In genomic region chr1:3450983-3451382, GRCh38 we compare ENCODE assay signal across 27 cellular contexts. TPM values are rescaled to one million over a fixed set of nuclear protein-coding genes. Genes with fewer than 3 reads are reported as not detected.
DNase-seq lines count a peak whose midpoint lies in the region; FAIRE-seq and TF ChIP-seq lines count a peak whose summit lies in the region.
"Had no signal": no experiment of that assay in that cellular context is flagged by ENCODE, and none has a peak within 500 bp of the region (broad histone marks: within the 10 kb centered on the region; RNA-seq: fewer than 3 reads in every experiment).

No MANE protein-coding gene starts in this region.

- H3K27ac Mint-ChIP-seq in chondrocyte (ENCODE audit: unreplicated experiment) (no peak overlapping the region), progenitor cell of endocrine pancreas (no peak overlapping the region)
- H3K27ac Mint-ChIP-seq: CD14-positive monocyte; CD4-positive, alpha-beta memory T cell; CD4-positive, CD25-positive, alpha-beta regulatory T cell; CD8-positive, alpha-beta memory T cell had no signal

- H3K9me3 ChIP-seq in kidney (ENCODE audit: control insufficient read depth in 1 of 2, low read length in 2 of 2) (peaks cover 2% of the 10 kb centered on the region in 2 donors), neuronal stem cell (replicated peaks in 1 of 2; ENCODE audit: control insufficient read depth in 2 of 2, insufficient read depth in 1 of 2, low read depth in 1 of 2, low read length in 2 of 2) (no peaks in the 10 kb centered on the region)
- H3K9me3 ChIP-seq: BE2C had no signal

- peak; percentile 65 for DNase-seq in chondrocyte (ENCODE audit: low spot score)
- DNase-seq in kidney: peak; percentile 54
- no peak for DNase-seq in neuronal stem cell (ENCODE audit: low spot score)
- DNase-seq in progenitor cell of endocrine pancreas (ENCODE audit: low spot score, unreplicated experiment): no peak
- DNase-seq in occipital lobe (lab: John Stamatoyannopoulos, UW): no peak
- DNase-seq: 8988T; ACHN; BE2C; C1 segment of cervical spinal cord; CD4-positive, alpha-beta memory T cell; CD4-positive, CD25-positive, alpha-beta regulatory T cell; CD8-positive, alpha-beta memory T cell; COR-L47; DMS 273 treated with DMSO at 0.1 percent for 48 hours; DMS153; DMS53; DMS79; DND-41; EL; GDM1 had no signal

- peaks cover 16% of the 10 kb centered on the region for H3K27me3 Mint-ChIP-seq in chondrocyte (ENCODE audit: low read depth)
- H3K27me3 Mint-ChIP-seq in progenitor cell of endocrine pancreas: peaks cover 13% of the 10 kb centered on the region

- peaks cover 20% of the 10 kb centered on the region for H3K9me3 Mint-ChIP-seq in chondrocyte (ENCODE audit: low read depth)
- H3K9me3 Mint-ChIP-seq in progenitor cell of endocrine pancreas (ENCODE audit: low read depth): peaks cover 3% of the 10 kb centered on the region

- no peak overlapping the region for H2BK120ac ChIP-seq in neuronal stem cell (ENCODE audit: low read depth, low read length)

- H3K27ac ChIP-seq in kidney (ENCODE audit: low read depth in 2 of 2, low read length in 2 of 2) (no peak overlapping the region), neuronal stem cell (replicated peaks; ENCODE audit: low read length) (no peak overlapping the region)
- H3K27ac ChIP-seq: BLaER1 had no signal

- H3K4ac ChIP-seq in neuronal stem cell (ENCODE audit: low read length): no peak overlapping the region

- H2AFZ ChIP-seq in neuronal stem cell (ENCODE audit: low read length): no peak overlapping the region

- peaks cover 8 to 18% of the 10 kb centered on the region in 2 donors for H3K4me1 ChIP-seq in kidney (ENCODE audit: control insufficient read depth in 1 of 2, insufficient read depth in 1 of 2, low read depth in 1 of 2, low read length in 2 of 2)
- peaks cover 4 to 13% of the 10 kb centered on the region in 2 donors for H3K4me1 ChIP-seq in neuronal stem cell (ENCODE audit: control insufficient read depth in 2 of 2, insufficient read depth in 1 of 2, low read depth in 1 of 2, low read length in 2 of 2)
- H3K4me1 ChIP-seq: BE2C had no signal

- TF ChIP-seq CTCF in chondrocyte (IDR thresholded peaks at IDR 0.05) (no peak), kidney (IDR thresholded peaks at IDR 0.05; ENCODE audit: borderline replicate concordance, extremely low read depth, insufficient read depth) (no peak), progenitor cell of endocrine pancreas (IDR thresholded peaks at IDR 0.05; ENCODE audit: unreplicated experiment) (no peak)

- no peaks in the 10 kb centered on the region for H3K36me3 ChIP-seq in kidney (ENCODE audit: control insufficient read depth in 1 of 2, insufficient read depth in 2 of 2, low read length in 2 of 2)
- H3K36me3 ChIP-seq in neuronal stem cell (replicated peaks in 1 of 2; ENCODE audit: control insufficient read depth in 2 of 2, insufficient read depth in 2 of 2, low read length in 2 of 2): no peaks in the 10 kb centered on the region
- H3K36me3 ChIP-seq: BE2C, BLaER1 had no signal

- H3K18ac ChIP-seq in neuronal stem cell (ENCODE audit: low read length): no peak overlapping the region

- H2BK12ac ChIP-seq in neuronal stem cell (ENCODE audit: low read length): no peak overlapping the region

- H3K4me1 Mint-ChIP-seq in chondrocyte (ENCODE audit: low read depth) (no peaks in the 10 kb centered on the region), progenitor cell of endocrine pancreas (ENCODE audit: low read depth) (no peaks in the 10 kb centered on the region)

- no peak for FAIRE-seq in kidney (lab: Jason Lieb, UNC)
- FAIRE-seq: A204.1, GM12878, GM12892, GM18507 had no signal

- H3K4me2 ChIP-seq in neuronal stem cell (ENCODE audit: insufficient read depth, low read length, poor library complexity, severe bottlenecking): no peak overlapping the region
- H3K4me2 ChIP-seq: BLaER1 had no signal

- peaks cover 0 to 14% (median 5%) of the 10 kb centered on the region in 3 experiments for H3K27me3 ChIP-seq in neuronal stem cell (ENCODE audit: control insufficient read depth in 3 of 3, insufficient read depth in 3 of 3, low read depth in 1 of 3, low read length in 3 of 3)
- H3K27me3 ChIP-seq: BE2C had no signal

- H4K91ac ChIP-seq in neuronal stem cell (ENCODE audit: low read depth, low read length, poor library complexity): no peak overlapping the region

- H3K23ac ChIP-seq in neuronal stem cell (ENCODE audit: low read depth, low read length, poor library complexity): no peak overlapping the region

- no CpG with 5 or more reads among the region's 12 CpGs for WGBS in neuronal stem cell (ENCODE audit: extremely low coverage in 2 of 2, insufficient read length in 2 of 2, insufficient replicate concordance in 1 of 2), 2 donors

- no peak overlapping the region for H2BK15ac ChIP-seq in neuronal stem cell (ENCODE audit: low read length)

- H3K9ac ChIP-seq in kidney (ENCODE audit: low read length in 2 of 2) (no peak overlapping the region), neuronal stem cell (ENCODE audit: low read depth, low read length, poor library complexity) (no peak overlapping the region)
- H3K9ac ChIP-seq: BLaER1 had no signal

- H3K4me3 Mint-ChIP-seq in chondrocyte (ENCODE audit: unreplicated experiment) (no peak overlapping the region), progenitor cell of endocrine pancreas (ENCODE audit: low read depth) (no peak overlapping the region)
- H3K4me3 Mint-ChIP-seq: CD14-positive monocyte had no signal

- peaks cover 3% of the 10 kb centered on the region for H3K79me1 ChIP-seq in neuronal stem cell (ENCODE audit: low read depth, low read length)

- no peak overlapping the region for H3K14ac ChIP-seq in neuronal stem cell (ENCODE audit: low read length)

- no peak overlapping the region for H4K8ac ChIP-seq in neuronal stem cell (ENCODE audit: low read depth, low read length)

- H2BK5ac ChIP-seq in neuronal stem cell (ENCODE audit: low read length): no peak overlapping the region

- H2AK5ac ChIP-seq in neuronal stem cell (ENCODE audit: low read depth, low read length): peak overlapping the region; percentile 30

- H3K36me3 Mint-ChIP-seq in chondrocyte (ENCODE audit: low read depth) (peaks cover 6% of the 10 kb centered on the region), progenitor cell of endocrine pancreas (ENCODE audit: insufficient read depth) (no peaks in the 10 kb centered on the region)
- H3K36me3 Mint-ChIP-seq: CD14-positive monocyte; CD4-positive, alpha-beta memory T cell; CD4-positive, CD25-positive, alpha-beta regulatory T cell; CD8-positive, alpha-beta memory T cell had no signal

- intact Hi-C loops in kidney (cut with DNase I): no loop called here

- no peak overlapping the region for H3K4me3 ChIP-seq in kidney (ENCODE audit: low read length in 2 of 2)
- no peak overlapping the region for H3K4me3 ChIP-seq in neuronal stem cell (ENCODE audit: low read length in 2 of 2)
- H3K4me3 ChIP-seq: BLaER1, GM12878 had no signal

RNA-seq across cellular contexts. Expression of gene ARHGEF16, which starts 3.5 kb away (rescaled TPM):
- total RNA-seq in chondrocyte: 1.1 to 4.1 TPM (median 2.0 TPM) in 3 replicates
- 39.3 TPM for total RNA-seq in kidney
- 15.5 TPM for polyA plus RNA-seq in kidney (ENCODE audit: insufficient read depth, low read depth, low replicate concordance)
- polyA plus RNA-seq in neuronal stem cell (2013, experiment 1 of 2): 1.5 TPM
- polyA plus RNA-seq in neuronal stem cell (2013, experiment 2 of 2): 1.4 TPM
- total RNA-seq in progenitor cell of endocrine pancreas: 60.5 and 63.6 TPM in 2 replicates
- total RNA-seq in occipital lobe: 0.16 TPM
- total RNA-seq: CD4-positive, CD25-positive, alpha-beta regulatory T cell; CD8-positive, alpha-beta memory T cell; GM12878 had no signal
- polyA plus RNA-seq: AG04450; CD14-positive monocyte; CD4-positive, CD25-positive, alpha-beta regulatory T cell; GM12878 had no signal

Comparison
In these comparisons a context has a peak if more than half of its experiments do, and no peak if none do; other contexts are left out.
1. DNase-seq: peak in chondrocyte (single experiment) and kidney (single experiment); none in neuronal stem cell (single experiment), progenitor cell of endocrine pancreas (single experiment) and occipital lobe (single experiment).